1 cellular context compared by ENCODE assay signal in genomic region chr9:112038017-112038408, GRCh38.
TF ChIP-seq lines count a peak whose summit lies in the region.

No MANE protein-coding gene starts in this region.

TF ChIP-seq in WTC11, 78 proteins besides CTCF, POLR2A, EP300 and RAD21 (continued from another document):
- TF ChIP-seq ZSCAN18 (CRISPR knock-in tag; IDR thresholded peaks at IDR 0.05) (no peak), IRF1 (CRISPR knock-in tag; IDR thresholded peaks at IDR 0.05) (no peak), ZBTB21 (CRISPR knock-in tag; IDR thresholded peaks at IDR 0.05; ENCODE audit: borderline replicate concordance) (no peak), RELA (CRISPR knock-in tag; IDR thresholded peaks at IDR 0.05; ENCODE audit: borderline replicate concordance) (no peak), MXD4 (CRISPR knock-in tag; IDR thresholded peaks at IDR 0.05; ENCODE audit: borderline replicate concordance) (no peak), ZNF121 (CRISPR knock-in tag; IDR thresholded peaks at IDR 0.05) (no peak), SOX15 (CRISPR knock-in tag; IDR thresholded peaks at IDR 0.05) (no peak)
